10 cellular contexts compared by ENCODE assay signal in genomic region chrX:65671286-65671685, GRCh38. TPM values are rescaled to one million over a fixed set of nuclear protein-coding genes. Genes with fewer than 3 reads are reported as not detected.
A peak's percentile ranks its signal among the peaks of the same experiment; 100 is the strongest.
DNase-seq lines count a peak whose midpoint lies in the region; ATAC-seq and TF ChIP-seq lines count a peak whose summit lies in the region.
"Had no signal": no experiment of that assay in that cellular context is flagged by ENCODE, and none has a peak within 500 bp of the region (broad histone marks: within the 10 kb centered on the region; RNA-seq: fewer than 3 reads in every experiment).

No MANE protein-coding gene starts in this region.

- H3K27me3 ChIP-seq in fibroblast of lung (ENCODE audit: control insufficient read depth, insufficient read depth, low read length) = no peaks in the 10 kb centered on the region

- H3K4me3 ChIP-seq in SK-N-MC (peak overlapping the region; percentile 45), fibroblast of lung (replicated peaks in 1 of 4; ENCODE audit: control extremely low read depth in 1 of 4, insufficient read depth in 1 of 4, low read depth in 3 of 4, low read length in 4 of 4) (peak overlapping the region; percentile 18 to 37 (median 26))

- H3K4me1 ChIP-seq in fibroblast of lung (ENCODE audit: control insufficient read depth, extremely low read depth, insufficient read depth, low read length) = peaks cover 7% of the 10 kb centered on the region

- ATAC-seq in stimulated activated memory B cell treated with anti-CD40 and anti-IgM and Interleukin-4, amounts not matched to agents 10 μg/mL and 1 μg/mL and 100 μg/mL, for 72 hours = no peak
- no peak for ATAC-seq in HG03432 (IDR thresholded peaks at IDR 0.05; ENCODE audit: unreplicated experiment)

- no peak overlapping the region for H2AFZ ChIP-seq in fibroblast of lung (ENCODE audit: low read length)

- peak overlapping the region; percentile 75 for H3K4me2 ChIP-seq in fibroblast of lung (ENCODE audit: extremely low read depth, insufficient read depth, low read length)

- H3K9ac ChIP-seq in SK-N-MC (ENCODE audit: insufficient read length) = peak overlapping the region; percentile 12
- H3K9ac ChIP-seq in fibroblast of lung (ENCODE audit: insufficient read depth, low read length) = no peak overlapping the region

- DNase-seq in T-helper 1 cell (no peak), SK-N-MC (ENCODE audit: low read depth, low spot score) (no peak), fibroblast of lung (ENCODE audit: low read depth in 2 of 2) (no peak), NCI-H146 treated with DMSO at 0.1 percent for 48 hours (lab: John Stamatoyannopoulos, UW; ENCODE audit: unreplicated experiment) (no peak), NCI-H446 treated with DMSO at 0.1 percent for 48 hours (lab: John Stamatoyannopoulos, UW) (no peak)
- DNase-seq: HCEC 1CT, KG1 had no signal

- H3K36me3 ChIP-seq in SK-N-MC (ENCODE audit: insufficient read depth, low read length) (peaks cover 7% of the 10 kb centered on the region; the same call in 1 of the 2 replicates), fibroblast of lung (ENCODE audit: control insufficient read depth, insufficient read depth, low read length) (no peaks in the 10 kb centered on the region)

- peaks cover 63% of the 10 kb centered on the region for H3K36me3 Mint-ChIP-seq in T-helper 1 cell treated with Interleukin-12 subunit alpha and Interleukin-12 subunit beta and Interleukin-4 antibody, amounts not matched to agents 30 μg/mL and 1 μg/mL, for 36 hours (ENCODE audit: low read depth)
- H3K36me3 Mint-ChIP-seq in stimulated activated memory B cell treated with anti-CD40 and anti-IgM and Interleukin-4, amounts not matched to agents 10 μg/mL and 1 μg/mL and 100 μg/mL, for 72 hours = peaks cover 44% of the 10 kb centered on the region

- no peaks in the 10 kb centered on the region for H3K9me3 ChIP-seq in SK-N-MC (ENCODE audit: low read depth, low read length)
- H3K9me3 ChIP-seq in fibroblast of lung (ENCODE audit: control insufficient read depth, insufficient read depth, low read depth, low read length) = no peaks in the 10 kb centered on the region

- H3K79me2 ChIP-seq in fibroblast of lung (ENCODE audit: control insufficient read depth, insufficient read depth, low read length) = peaks cover 84% of the 10 kb centered on the region

- peak overlapping the region; percentile 91 for H3K4me3 Mint-ChIP-seq in T-helper 1 cell treated with Interleukin-12 subunit alpha and Interleukin-12 subunit beta and Interleukin-4 antibody, amounts not matched to agents 30 μg/mL and 1 μg/mL, for 36 hours
- peak overlapping the region; percentile 74 for H3K4me3 Mint-ChIP-seq in stimulated activated memory B cell treated with anti-CD40 and anti-IgM and Interleukin-4, amounts not matched to agents 10 μg/mL and 1 μg/mL and 100 μg/mL, for 72 hours

- no peaks in the 10 kb centered on the region for H3K27me3 Mint-ChIP-seq in T-helper 1 cell treated with Interleukin-12 subunit alpha and Interleukin-12 subunit beta and Interleukin-4 antibody, amounts not matched to agents 30 μg/mL and 1 μg/mL, for 36 hours (ENCODE audit: low read depth)
- no peaks in the 10 kb centered on the region for H3K27me3 Mint-ChIP-seq in stimulated activated memory B cell treated with anti-CD40 and anti-IgM and Interleukin-4, amounts not matched to agents 10 μg/mL and 1 μg/mL and 100 μg/mL, for 72 hours

- no peaks in the 10 kb centered on the region for H4K20me1 ChIP-seq in fibroblast of lung (ENCODE audit: control insufficient read depth, extremely low read depth, insufficient read depth, low read length)

- peaks cover 46% of the 10 kb centered on the region for H3K4me1 Mint-ChIP-seq in T-helper 1 cell treated with Interleukin-12 subunit alpha and Interleukin-12 subunit beta and Interleukin-4 antibody, amounts not matched to agents 30 μg/mL and 1 μg/mL, for 36 hours (ENCODE audit: low read depth)
- peaks cover 67% of the 10 kb centered on the region for H3K4me1 Mint-ChIP-seq in stimulated activated memory B cell treated with anti-CD40 and anti-IgM and Interleukin-4, amounts not matched to agents 10 μg/mL and 1 μg/mL and 100 μg/mL, for 72 hours

- peak overlapping the region; percentile 42; the same call in 1 of the 2 replicates for H3K27ac ChIP-seq in SK-N-MC
- H3K27ac ChIP-seq in fibroblast of lung (ENCODE audit: insufficient read depth, low read length) = peak overlapping the region; percentile 58

- peak overlapping the region; percentile 85 for H3K27ac Mint-ChIP-seq in T-helper 1 cell treated with Interleukin-12 subunit alpha and Interleukin-12 subunit beta and Interleukin-4 antibody, amounts not matched to agents 30 μg/mL and 1 μg/mL, for 36 hours
- peak overlapping the region; percentile 98 for H3K27ac Mint-ChIP-seq in stimulated activated memory B cell treated with anti-CD40 and anti-IgM and Interleukin-4, amounts not matched to agents 10 μg/mL and 1 μg/mL and 100 μg/mL, for 72 hours

- TF ChIP-seq CTCF in fibroblast of lung (conservative IDR thresholded peaks at IDR 0.05 in 1 of 2, IDR thresholded peaks at IDR 0.05 in 1 of 2; ENCODE audit: low read depth in 1 of 2, low read length in 2 of 2) = no peak

- no peaks in the 10 kb centered on the region for H3K9me3 Mint-ChIP-seq in T-helper 1 cell treated with Interleukin-12 subunit alpha and Interleukin-12 subunit beta and Interleukin-4 antibody, amounts not matched to agents 30 μg/mL and 1 μg/mL, for 36 hours
- H3K9me3 Mint-ChIP-seq in stimulated activated memory B cell treated with anti-CD40 and anti-IgM and Interleukin-4, amounts not matched to agents 10 μg/mL and 1 μg/mL and 100 μg/mL, for 72 hours = no peaks in the 10 kb centered on the region

RNA-seq across cellular contexts. Expression of gene MSN, which starts 3.8 kb away (rescaled TPM):
- total RNA-seq in fibroblast of lung = 107 and 148 TPM in 2 replicates
- polyA plus RNA-seq in fibroblast of lung = 488 and 590 TPM in 2 replicates
- 379 and 414 TPM in 2 replicates for polyA plus RNA-seq in fibroblast of lung (2012)
- 582 and 606 TPM in 2 replicates for polyA minus RNA-seq in fibroblast of lung (ENCODE audit: low replicate concordance)
